1 cellular context compared by ENCODE assay signal in genomic region chr19:55526216-55527196, GRCh38.
TF ChIP-seq lines count a peak whose summit lies in the region.

No MANE protein-coding gene starts in this region.

TF ChIP-seq in WTC11, 78 proteins besides CTCF, POLR2A, EP300 and RAD21 (continued from another document):
- TF ChIP-seq PRDM15 (CRISPR knock-in tag; IDR thresholded peaks at IDR 0.05), result no peak
- no peak for TF ChIP-seq OVOL2 (CRISPR knock-in tag; IDR thresholded peaks at IDR 0.05; ENCODE audit: borderline replicate concordance)
